In the genomic region with DNA sequence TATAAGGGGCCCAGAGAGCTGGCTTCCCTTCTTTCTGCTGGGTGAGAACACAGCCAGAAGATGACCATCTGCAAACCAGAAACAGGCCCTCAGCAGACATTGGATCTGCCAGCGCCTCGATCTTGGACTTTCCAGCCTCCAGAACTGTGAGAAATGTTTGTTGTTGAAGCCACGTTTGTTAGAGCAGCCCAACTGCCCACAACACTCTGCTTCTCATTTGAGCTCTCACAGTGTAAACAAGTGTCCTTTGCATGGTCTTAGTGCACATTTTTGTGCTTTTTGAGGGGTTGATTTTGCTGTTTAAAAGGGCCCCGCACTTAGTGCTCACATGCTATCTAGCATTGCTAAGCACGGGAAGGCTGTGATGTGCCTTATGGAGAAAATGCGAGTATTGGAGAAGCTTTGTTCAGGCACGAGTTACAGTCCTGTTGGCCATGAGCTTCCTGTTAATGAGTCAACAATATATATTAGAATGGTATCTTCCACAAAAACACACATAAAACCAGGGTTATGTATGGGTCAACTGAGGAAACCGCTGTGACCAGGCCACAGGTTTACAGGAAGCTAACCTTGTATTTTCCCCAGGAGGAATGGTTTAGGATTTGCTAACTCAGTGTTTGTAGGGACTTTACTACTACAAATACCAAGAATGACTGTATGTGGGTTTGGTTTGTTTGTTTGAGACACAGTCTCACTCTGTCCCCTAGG, we compare ENCODE assay signal across 21 cellular contexts. TPM values are rescaled to one million over a fixed set of nuclear protein-coding genes. Genes with fewer than 3 reads are reported as not detected.
DNase-seq lines count a peak whose midpoint lies in the region; ATAC-seq and TF ChIP-seq lines count a peak whose summit lies in the region.
"Had no signal": no experiment of that assay in that cellular context is flagged by ENCODE, and none has a peak within 500 bp of the region (broad histone marks: within the 10 kb centered on the region; RNA-seq: fewer than 3 reads in every experiment).

No MANE protein-coding gene starts in this region.

- ATAC-seq in HG02610 (IDR thresholded peaks at IDR 0.05; ENCODE audit: unreplicated experiment) (peak; percentile 76), psoas muscle (no peak), GM18858 (IDR thresholded peaks at IDR 0.05; ENCODE audit: unreplicated experiment) (no peak), GM21717 (IDR thresholded peaks at IDR 0.05; ENCODE audit: unreplicated experiment) (no peak)
- ATAC-seq: activated CD8-positive, alpha-beta T cell treated with anti-CD3 and anti-CD28 coated beads, Interleukin-2, amount 10 ng/mL, durations not matched to agents 7 days and 5 days; activated T-cell treated with anti-CD3 and anti-CD28 coated beads, Interleukin-2, amount 50 U/mL, for 4 hours; body of pancreas; Panc1; right cardiac atrium; stimulated activated naive B cell treated with anti-CD40 and anti-IgM and Interleukin-4, amounts not matched to agents 10 μg/mL and 1 μg/mL and 100 μg/mL, for 72 hours had no signal

- peaks cover 0 to 11% of the 10 kb centered on the region in 2 donors for H3K36me3 ChIP-seq in psoas muscle (ENCODE audit: insufficient read depth in 1 of 2, low read depth in 1 of 2)
- H3K36me3 ChIP-seq: thyroid gland had no signal

- H3K9me3 ChIP-seq in psoas muscle = no peaks in the 10 kb centered on the region
- H3K9me3 ChIP-seq: body of pancreas, thyroid gland had no signal

- H3K4me1 ChIP-seq in psoas muscle = peaks cover 8% of the 10 kb centered on the region
- H3K4me1 ChIP-seq: body of pancreas, thyroid gland had no signal

- DNase-seq in dermis microvascular lymphatic vessel endothelial cell (ENCODE audit: low read depth in 2 of 2) = peak; percentile 62 to 76
- DNase-seq in psoas muscle = no peak
- DNase-seq in NCI-H510A treated with DMSO at 0.1 percent for 48 hours (lab: John Stamatoyannopoulos, UW) = no peak
- DNase-seq: activated CD8-positive, alpha-beta T cell treated with anti-CD3 and anti-CD28 coated beads, Interleukin-2, amount 10 ng/mL, durations not matched to agents 7 days and 5 days; activated naive CD8-positive, alpha-beta T cell treated with anti-CD3 and anti-CD28 coated beads, Interleukin-2, amount 10 ng/mL, durations not matched to agents 7 days and 5 days; activated T-cell treated with anti-CD3 and anti-CD28 coated beads, Interleukin-2, amount 50 U/mL, for 4 hours; body of pancreas; CD4-positive, alpha-beta memory T cell; DMS79 treated with DMSO at 0.1 percent for 48 hours; endodermal cell; NCI-H1694 treated with DMSO at 0.1 percent for 48 hours; NCI-H82; nucleus accumbens; right cardiac atrium; stimulated activated naive B cell treated with anti-CD40 and anti-IgM and Interleukin-4, amounts not matched to agents 10 μg/mL and 1 μg/mL and 100 μg/mL, for 72 hours; thyroid gland had no signal

- no peak for TF ChIP-seq CTCF in psoas muscle (IDR thresholded peaks at IDR 0.05)

- no peak overlapping the region for H3K4me3 ChIP-seq in psoas muscle
- H3K4me3 ChIP-seq: body of pancreas, lung, thyroid gland had no signal

- H3K27me3 ChIP-seq in psoas muscle (ENCODE audit: insufficient read depth in 3 of 3, low read length in 2 of 3) = no peaks in the 10 kb centered on the region
- H3K27me3 ChIP-seq: body of pancreas, thyroid gland had no signal

- intact Hi-C loops in psoas muscle (cut with DNase I) = no loop called here

- 78 to 98% (median 86%) methylated on average over 8 of the region's 8 CpGs for WGBS in psoas muscle, 3 donors

- H3K27ac ChIP-seq in psoas muscle = peak overlapping the region; percentile 54
- H3K27ac ChIP-seq: body of pancreas, thyroid gland had no signal

RNA-seq across cellular contexts. Expression of a gene that starts 11.9 kb away (rescaled TPM):
- total RNA-seq in dermis microvascular lymphatic vessel endothelial cell (3.7 and 5.8 TPM in 2 replicates), psoas muscle (100 to 1,000 TPM in 1 of 4 donors, 10 to 100 TPM in 3; 30.1 to 243 (median 61.1) TPM)
- 10 to 100 TPM in 2 of 3 donors, 1 to 10 TPM in 1; 9.4 to 99.4 (median 54.4) TPM for polyA plus RNA-seq in psoas muscle

RNA-seq across cellular contexts. Expression of a gene that starts 45.7 kb away (rescaled TPM):
- total RNA-seq in dermis microvascular lymphatic vessel endothelial cell (495 and 643 TPM in 2 replicates), psoas muscle (100 to 1,000 TPM; 150 to 211 (median 197) TPM)
- polyA plus RNA-seq in psoas muscle = 100 to 1,000 TPM; 186 to 454 (median 287) TPM

RNA-seq across cellular contexts. Expression of a gene that starts 46.1 kb away (rescaled TPM):
- 18.9 and 20.1 TPM in 2 replicates for total RNA-seq in dermis microvascular lymphatic vessel endothelial cell
- total RNA-seq in psoas muscle = 10 to 100 TPM in 1 of 4 donors, 1 to 10 TPM in 3; 7.6 to 16.7 (median 8.9) TPM
- 10 to 100 TPM in 2 of 3 donors, 1 to 10 TPM in 1; 9.3 to 26.1 (median 10.2) TPM for polyA plus RNA-seq in psoas muscle

RNA-seq across cellular contexts. Expression of a gene that starts 57.7 kb away (rescaled TPM):
- total RNA-seq in dermis microvascular lymphatic vessel endothelial cell (34.5 and 68.9 TPM in 2 replicates), psoas muscle (100 to 1,000 TPM; 160 to 250 (median 193) TPM)
- 10 to 100 TPM; 36.6 to 88.5 (median 72.0) TPM for polyA plus RNA-seq in psoas muscle

Comparison
In these comparisons a context has a peak if more than half of its experiments do, and no peak if none do; other contexts are left out.
1. DNase-seq: peak in dermis microvascular lymphatic vessel endothelial cell (2 of 2); none in psoas muscle (0 of 2) and NCI-H510A treated with DMSO at 0.1 percent for 48 hours (single experiment).